15 cellular contexts compared by ENCODE assay signal in genomic region chr17:39820541-39820940, GRCh38. TPM values are rescaled to one million over a fixed set of nuclear protein-coding genes. Genes with fewer than 3 reads are reported as not detected.
DNase-seq lines count a peak whose midpoint lies in the region; ATAC-seq and TF ChIP-seq lines count a peak whose summit lies in the region.
"Had no signal": no experiment of that assay in that cellular context is flagged by ENCODE, and none has a peak within 500 bp of the region (broad histone marks: within the 10 kb centered on the region; RNA-seq: fewer than 3 reads in every experiment).

No MANE protein-coding gene starts in this region.

- H3K9me2 ChIP-seq in MM.1S (replicated peaks; ENCODE audit: insufficient read depth, low read length) = no peaks in the 10 kb centered on the region

- no peak for ATAC-seq in activated naive CD8-positive, alpha-beta T cell treated with anti-CD3 and anti-CD28 coated beads, Interleukin-2, amount 10 ng/mL, durations not matched to agents 7 days and 5 days (ENCODE audit: low read depth)
- ATAC-seq in HG03354 (IDR thresholded peaks at IDR 0.05; ENCODE audit: poor library complexity, severe bottlenecking, unreplicated experiment) = no peak
- ATAC-seq in HG03175 (IDR thresholded peaks at IDR 0.05; ENCODE audit: unreplicated experiment) = no peak

- H3K23ac ChIP-seq in neuronal stem cell (ENCODE audit: low read depth, low read length, poor library complexity) = no peak overlapping the region

- H2BK5ac ChIP-seq in neuronal stem cell (ENCODE audit: low read length) = no peak overlapping the region

- DNase-seq in GM10248 (ENCODE audit: extremely low spot score) (no peak), MM.1S (peak; percentile 48), neuronal stem cell (ENCODE audit: low spot score) (peak; percentile 17), NCI-H2227 (lab: John Stamatoyannopoulos, UW; ENCODE audit: unreplicated experiment) (no peak)
- no peak for DNase-seq in activated naive CD8-positive, alpha-beta T cell treated with anti-CD3 and anti-CD28 coated beads, Interleukin-2, amount 10 ng/mL, durations not matched to agents 7 days and 5 days
- DNase-seq: NCI-H2081; NK-92 treated with Interleukin-12 subunit alpha and Interleukin-12 subunit beta, amount 100 ng/mL, for 24 hours; sigmoid colon had no signal

- H3K27ac Mint-ChIP-seq in activated naive CD8-positive, alpha-beta T cell treated with anti-CD3 and anti-CD28 coated beads, Interleukin-2, amount 10 ng/mL, durations not matched to agents 7 days and 5 days = peak overlapping the region; percentile 67

- no peak overlapping the region for H4K91ac ChIP-seq in neuronal stem cell (ENCODE audit: low read depth, low read length, poor library complexity)

- TF ChIP-seq CTCF in GM10248 (IDR thresholded peaks at IDR 0.05; ENCODE audit: control extremely low read depth, extremely low read depth, low read depth, missing control alignments) (peak; percentile 7), MM.1S (IDR thresholded peaks at IDR 0.05; ENCODE audit: low read length) (peak; percentile 40)

- WGBS in neuronal stem cell (ENCODE audit: extremely low coverage in 2 of 2, insufficient read length in 2 of 2, insufficient replicate concordance in 1 of 2), 2 donors = no CpG with 5 or more reads among the region's 4 CpGs

- H3K9me3 ChIP-seq in MM.1S (replicated peaks; ENCODE audit: insufficient read depth, low read length) (no peaks in the 10 kb centered on the region; the same call in 1 of the 2 replicates), neuronal stem cell (replicated peaks in 1 of 2; ENCODE audit: control insufficient read depth in 2 of 2, insufficient read depth in 1 of 2, low read depth in 1 of 2, low read length in 2 of 2) (peaks cover 5 to 10% of the 10 kb centered on the region in 2 donors)

- peaks cover 27% of the 10 kb centered on the region for H3K9me3 Mint-ChIP-seq in activated naive CD8-positive, alpha-beta T cell treated with anti-CD3 and anti-CD28 coated beads, Interleukin-2, amount 10 ng/mL, durations not matched to agents 7 days and 5 days

- peaks cover 61% of the 10 kb centered on the region for H3K36me3 Mint-ChIP-seq in activated naive CD8-positive, alpha-beta T cell treated with anti-CD3 and anti-CD28 coated beads, Interleukin-2, amount 10 ng/mL, durations not matched to agents 7 days and 5 days

- peak overlapping the region; percentile 15; the same call in 1 of the 2 replicates for H3K4me2 ChIP-seq in MM.1S (ENCODE audit: low read depth, low read length)
- no peak overlapping the region for H3K4me2 ChIP-seq in neuronal stem cell (ENCODE audit: insufficient read depth, low read length, poor library complexity, severe bottlenecking)

- H3K4me3 Mint-ChIP-seq in activated naive CD8-positive, alpha-beta T cell treated with anti-CD3 and anti-CD28 coated beads, Interleukin-2, amount 10 ng/mL, durations not matched to agents 7 days and 5 days = no peak overlapping the region

- H2AFZ ChIP-seq in MM.1S (ENCODE audit: low read length) (no peak overlapping the region), neuronal stem cell (ENCODE audit: low read length) (no peak overlapping the region)

- POLR2A ChIA-PET in GM10248 (lab: Yijun Ruan, JAX) = no interaction called here
- POLR2A ChIA-PET in activated naive CD8-positive, alpha-beta T cell treated with anti-CD3 and anti-CD28 coated beads, Interleukin-2, amount 10 ng/mL, durations not matched to agents 7 days and 5 days (lab: Charles Lee) = interaction anchor here (1.2 to 1.6 kb wide), 2 partner anchors 27 to 106 kb away, joined by 6 to 8 read pairs; no protein-coding TSS in a partner anchor

- H2BK120ac ChIP-seq in neuronal stem cell (ENCODE audit: low read depth, low read length) = no peak overlapping the region

- H3K27me3 Mint-ChIP-seq in activated naive CD8-positive, alpha-beta T cell treated with anti-CD3 and anti-CD28 coated beads, Interleukin-2, amount 10 ng/mL, durations not matched to agents 7 days and 5 days = no peaks in the 10 kb centered on the region

- H3K36me3 ChIP-seq in MM.1S (replicated peaks; ENCODE audit: insufficient read depth, low read length) (peaks cover 22% of the 10 kb centered on the region), neuronal stem cell (replicated peaks in 1 of 2; ENCODE audit: control insufficient read depth in 2 of 2, insufficient read depth in 2 of 2, low read length in 2 of 2) (no peaks in the 10 kb centered on the region)
- H3K36me3 ChIP-seq: sigmoid colon, SJSA1 had no signal

- H3K18ac ChIP-seq in neuronal stem cell (ENCODE audit: low read length) = no peak overlapping the region

- H2BK12ac ChIP-seq in neuronal stem cell (ENCODE audit: low read length) = peak overlapping the region; percentile 3

- H3K4me3 ChIP-seq in MM.1S (ENCODE audit: low read length) (0 out of 2 replicates have a peak overlapping the region, but pooled peaks have one; percentile 0), neuronal stem cell (ENCODE audit: low read length in 2 of 2) (no peak overlapping the region)
- H3K4me3 ChIP-seq: sigmoid colon, SJSA1 had no signal

- H4K8ac ChIP-seq in neuronal stem cell (ENCODE audit: low read depth, low read length) = no peak overlapping the region

- no peaks in the 10 kb centered on the region for H4K20me1 ChIP-seq in MM.1S (ENCODE audit: insufficient read depth, low read length)

- H3K4me1 ChIP-seq in MM.1S (ENCODE audit: low read length) = peaks cover 43% of the 10 kb centered on the region
- peaks cover 0 to 4% of the 10 kb centered on the region in 2 donors for H3K4me1 ChIP-seq in neuronal stem cell (ENCODE audit: control insufficient read depth in 2 of 2, insufficient read depth in 1 of 2, low read depth in 1 of 2, low read length in 2 of 2)
- H3K4me1 ChIP-seq: sigmoid colon, SJSA1 had no signal

- no peak overlapping the region for H2AK5ac ChIP-seq in neuronal stem cell (ENCODE audit: low read depth, low read length)

- peak overlapping the region; percentile 27 for H3K9ac ChIP-seq in MM.1S (ENCODE audit: low read length)
- no peak overlapping the region for H3K9ac ChIP-seq in neuronal stem cell (ENCODE audit: low read depth, low read length, poor library complexity)

- H3K79me1 ChIP-seq in neuronal stem cell (ENCODE audit: low read depth, low read length) = no peaks in the 10 kb centered on the region

- H3K27me3 ChIP-seq in MM.1S (replicated peaks; ENCODE audit: insufficient read depth, low read length) (no peaks in the 10 kb centered on the region), neuronal stem cell (ENCODE audit: control insufficient read depth in 3 of 3, insufficient read depth in 3 of 3, low read depth in 1 of 3, low read length in 3 of 3) (peaks cover 0 to 1% (median 0%) of the 10 kb centered on the region in 3 experiments)
- H3K27me3 ChIP-seq: sigmoid colon, SJSA1 had no signal

- peaks cover 28% of the 10 kb centered on the region for H3K4me1 Mint-ChIP-seq in activated naive CD8-positive, alpha-beta T cell treated with anti-CD3 and anti-CD28 coated beads, Interleukin-2, amount 10 ng/mL, durations not matched to agents 7 days and 5 days

- H3F3A ChIP-seq in MM.1S (ENCODE audit: insufficient read depth, low read length) = peaks cover 47% of the 10 kb centered on the region

- CTCF ChIA-PET in GM10248 (lab: Yijun Ruan, JAX) = interaction anchor here (1.2 to 4.8 kb wide), 7 partner anchors 9 to 44 kb away, joined by 3 to 25 read pairs (median 5); partner anchors contain the start of gene IKZF3

- no peak overlapping the region for H3K4ac ChIP-seq in neuronal stem cell (ENCODE audit: low read length)

- H3K79me2 ChIP-seq in MM.1S (ENCODE audit: low read length) = peaks cover 77% of the 10 kb centered on the region

- H3K27ac ChIP-seq in MM.1S (ENCODE audit: low read length) (peak overlapping the region; percentile 91), neuronal stem cell (replicated peaks; ENCODE audit: low read length) (no peak overlapping the region)
- H3K27ac ChIP-seq: C4-2B, sigmoid colon, SJSA1, VCaP had no signal

- H2BK15ac ChIP-seq in neuronal stem cell (ENCODE audit: low read length) = no peak overlapping the region

- no peak overlapping the region for H3K14ac ChIP-seq in neuronal stem cell (ENCODE audit: low read length)

RNA-seq across cellular contexts. Expression of gene IKZF3, which starts 43.6 kb away (rescaled TPM):
- total RNA-seq in activated naive CD8-positive, alpha-beta T cell treated with anti-CD3 and anti-CD28 coated beads, Interleukin-2, amount 10 ng/mL, durations not matched to agents 7 days and 5 days = 10 to 100 TPM; 78.5 to 83.5 TPM
- 0.01 TPM for polyA plus RNA-seq in neuronal stem cell (2013, experiment 1 of 2)
- polyA plus RNA-seq in neuronal stem cell (2013, experiment 2 of 2) = not detected
- total RNA-seq: SJSA1 had no signal
- polyA plus RNA-seq: neural cell had no signal

RNA-seq across cellular contexts. Expression of gene ZPBP2, which starts 47.5 kb away (rescaled TPM):
- total RNA-seq in activated naive CD8-positive, alpha-beta T cell treated with anti-CD3 and anti-CD28 coated beads, Interleukin-2, amount 10 ng/mL, durations not matched to agents 7 days and 5 days = under 1 TPM in 1 of 2 experiments, not detected in 1; 0.14 TPM
- polyA plus RNA-seq in neuronal stem cell (2013, experiment 1 of 2) = not detected
- polyA plus RNA-seq in neuronal stem cell (2013, experiment 2 of 2) = not detected
- total RNA-seq: sigmoid colon, SJSA1, subcutaneous adipose tissue had no signal
- polyA plus RNA-seq: neural cell had no signal

Comparison
In these comparisons a context has a peak if more than half of its experiments do, and no peak if none do; other contexts are left out.
1. DNase-seq: peak in MM.1S (single experiment) and neuronal stem cell (single experiment); none in GM10248 (single experiment), activated naive CD8-positive, alpha-beta T cell treated with anti-CD3 and anti-CD28 coated beads, Interleukin-2, amount 10 ng/mL, durations not matched to agents 7 days and 5 days (single experiment) and NCI-H2227 (single experiment).